ENCODE assay signal across 1 cellular context in genomic region chr19:47257411-47258169, GRCh38.
A peak's percentile ranks its signal among the peaks of the same experiment; 100 is the strongest.
TF ChIP-seq lines count a peak whose summit lies in the region.

No MANE protein-coding gene starts in this region.

TF ChIP-seq in K562, 482 proteins besides CTCF, POLR2A, EP300 and RAD21 (continued from another document):
- 0 out of 2 replicates have a peak, but pooled peaks have one; percentile 58 for TF ChIP-seq ZBTB40 (IDR thresholded peaks at IDR 0.05)
- no peak for TF ChIP-seq ZBTB40 (CRISPR knock-in tag; IDR thresholded peaks at IDR 0.05)
- TF ChIP-seq THAP7 (CRISPR knock-in tag; IDR thresholded peaks at IDR 0.05) = no peak
- no peak for TF ChIP-seq TCF15 (CRISPR knock-in tag; IDR thresholded peaks at IDR 0.05)
